ENCODE assay signal across 11 cellular contexts in the genomic region with DNA sequence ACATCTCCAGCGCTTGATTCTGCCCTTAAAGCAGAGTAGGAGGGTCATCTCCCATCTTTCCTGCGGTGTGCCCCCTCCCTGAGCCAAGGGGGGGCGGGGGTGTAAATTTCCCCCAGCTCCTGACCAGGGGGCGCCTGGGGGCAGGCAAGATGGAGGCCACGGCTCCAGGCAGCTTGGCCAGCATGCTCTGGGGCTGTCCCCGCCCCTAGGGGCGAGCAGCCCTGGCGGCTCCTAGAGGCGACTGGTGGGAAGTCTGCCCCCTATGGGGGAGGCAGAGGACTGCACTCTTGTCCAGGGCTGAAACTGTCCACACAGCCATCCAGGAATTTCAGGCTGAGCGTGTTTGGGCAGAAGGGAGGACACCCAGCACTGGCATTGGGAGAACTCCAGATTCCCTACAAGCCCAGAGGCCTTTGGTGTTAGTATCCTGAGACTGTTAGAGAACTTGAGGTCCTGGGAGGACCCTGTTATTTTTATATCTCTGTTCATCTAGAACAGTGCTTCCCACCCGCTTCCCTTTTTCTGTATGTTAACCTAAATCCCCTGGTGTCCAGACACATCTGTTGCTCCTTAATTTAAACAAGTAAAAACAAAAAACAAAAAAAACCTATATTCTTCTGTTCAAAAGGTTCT. TPM values are rescaled to one million over a fixed set of nuclear protein-coding genes. Genes with fewer than 3 reads are reported as not detected.
DNase-seq lines count a peak whose midpoint lies in the region; ATAC-seq and TF ChIP-seq lines count a peak whose summit lies in the region.
"Had no signal": no experiment of that assay in that cellular context is flagged by ENCODE, and none has a peak within 500 bp of the region (broad histone marks: within the 10 kb centered on the region; RNA-seq: fewer than 3 reads in every experiment).

No MANE protein-coding gene starts in this region.

- H3K9ac ChIP-seq in mesenchymal stem cell (ENCODE audit: low read length), result no peak overlapping the region

- H4K20me1 ChIP-seq in DOHH2 (ENCODE audit: control insufficient read depth, insufficient read depth, low read depth, low read length), result no peaks in the 10 kb centered on the region

- H4K8ac ChIP-seq in mesenchymal stem cell (ENCODE audit: low read length), result no peak overlapping the region

- H3K79me1 ChIP-seq in mesenchymal stem cell (replicated peaks; ENCODE audit: low read length, poor library complexity, severe bottlenecking), result no peaks in the 10 kb centered on the region

- no peak for TF ChIP-seq POLR2A in prostate gland (IDR thresholded peaks at IDR 0.05)

- H2BK5ac ChIP-seq in mesenchymal stem cell (ENCODE audit: low read depth, low read length, poor library complexity, severe bottlenecking), result no peak overlapping the region

- H3K4me1 Mint-ChIP-seq in activated T-helper 17 cell treated with anti-CD3 and anti-CD28 coated beads, Interleukin-2, amount 50 U/mL, for 72 hours, result peaks cover 4% of the 10 kb centered on the region

- DNase-seq in HuH-7 (ENCODE audit: low spot score), result peak; percentile 80
- DNase-seq in mesenchymal stem cell, result no peak
- no peak for DNase-seq in hypothalamus (lab: John Stamatoyannopoulos, UW)
- DNase-seq in prostate gland (ENCODE audit: low spot score), result no peak
- DNase-seq in CD1c-positive myeloid dendritic cell (ENCODE audit: extremely low spot score), result no peak
- DNase-seq: activated naive CD8-positive, alpha-beta T cell treated with anti-CD3 and anti-CD28 coated beads, Interleukin-2, amount 10 ng/mL, durations not matched to agents 7 days and 5 days; Right ventricle myocardium superior had no signal

- 87% methylated on average over 11 of the region's 11 CpGs for WGBS in mesenchymal stem cell
- WGBS in prostate gland, result 91% methylated on average over 11 of the region's 11 CpGs

- no peak overlapping the region for H3K4ac ChIP-seq in mesenchymal stem cell (ENCODE audit: low read depth in 1 of 2, low read length in 2 of 2)

- H2BK120ac ChIP-seq in mesenchymal stem cell (ENCODE audit: low read depth, low read length), result no peak overlapping the region

- no peak overlapping the region for H3K27ac Mint-ChIP-seq in activated T-helper 17 cell treated with anti-CD3 and anti-CD28 coated beads, Interleukin-2, amount 50 U/mL, for 72 hours
- H3K27ac Mint-ChIP-seq: activated naive CD8-positive, alpha-beta T cell treated with anti-CD3 and anti-CD28 coated beads, Interleukin-2, amount 10 ng/mL, durations not matched to agents 7 days and 5 days had no signal

- H3K9me2 ChIP-seq in DOHH2 (replicated peaks; ENCODE audit: control insufficient read depth, low read length), result no peaks in the 10 kb centered on the region

- no peak overlapping the region for H3K14ac ChIP-seq in mesenchymal stem cell (ENCODE audit: low read length in 2 of 2)

- no peak overlapping the region for H2BK15ac ChIP-seq in mesenchymal stem cell (ENCODE audit: low read depth, poor library complexity, severe bottlenecking)

- H2AK5ac ChIP-seq in mesenchymal stem cell (ENCODE audit: low read length, severe bottlenecking), result peak overlapping the region; percentile 29

- H2BK12ac ChIP-seq in mesenchymal stem cell (ENCODE audit: low read length in 2 of 2), result no peak overlapping the region

- no peak overlapping the region for H2AFZ ChIP-seq in mesenchymal stem cell (ENCODE audit: low read depth, low read length)

- H3K36me3 Mint-ChIP-seq in activated T-helper 17 cell treated with anti-CD3 and anti-CD28 coated beads, Interleukin-2, amount 50 U/mL, for 72 hours (ENCODE audit: low read depth), result no peaks in the 10 kb centered on the region
- H3K36me3 Mint-ChIP-seq: activated naive CD8-positive, alpha-beta T cell treated with anti-CD3 and anti-CD28 coated beads, Interleukin-2, amount 10 ng/mL, durations not matched to agents 7 days and 5 days had no signal

- no peak overlapping the region for H3K18ac ChIP-seq in mesenchymal stem cell (ENCODE audit: low read depth in 1 of 2, low read length in 2 of 2)

- intact Hi-C loops in prostate gland (cut with DNase I), result no loop called here

- peaks cover 3% of the 10 kb centered on the region for H3K27me3 Mint-ChIP-seq in activated T-helper 17 cell treated with anti-CD3 and anti-CD28 coated beads, Interleukin-2, amount 50 U/mL, for 72 hours

- no peaks in the 10 kb centered on the region for H3K79me2 ChIP-seq in DOHH2 (ENCODE audit: control insufficient read depth, low read length)

- H3K27ac ChIP-seq in DOHH2 (ENCODE audit: low read depth, low read length) (no peak overlapping the region), mesenchymal stem cell (ENCODE audit: low read length, poor library complexity, severe bottlenecking) (no peak overlapping the region), prostate gland (no peak overlapping the region)

- H3F3A ChIP-seq in DOHH2 (ENCODE audit: control insufficient read depth, insufficient read depth), result no peaks in the 10 kb centered on the region

- H3K36me3 ChIP-seq in DOHH2 (ENCODE audit: control insufficient read depth, low read length) (no peaks in the 10 kb centered on the region), mesenchymal stem cell (ENCODE audit: control insufficient read depth in 1 of 2, insufficient read depth in 2 of 2, low read depth in 1 of 2, low read length in 2 of 2) (no peaks in the 10 kb centered on the region), prostate gland (no peaks in the 10 kb centered on the region)

- H4K91ac ChIP-seq in mesenchymal stem cell (ENCODE audit: low read length), result no peak overlapping the region

- H3K27me3 ChIP-seq in DOHH2 (ENCODE audit: control insufficient read depth, low read length) (peaks cover 5% of the 10 kb centered on the region), mesenchymal stem cell (ENCODE audit: control insufficient read depth in 1 of 2, insufficient read depth in 1 of 2, low read length in 2 of 2) (peaks cover 0 to 24% of the 10 kb centered on the region in 2 experiments), prostate gland (replicated peaks; ENCODE audit: insufficient read depth) (no peaks in the 10 kb centered on the region)

- no peak overlapping the region for H3K4me3 Mint-ChIP-seq in activated T-helper 17 cell treated with anti-CD3 and anti-CD28 coated beads, Interleukin-2, amount 50 U/mL, for 72 hours
- H3K4me3 Mint-ChIP-seq: activated naive CD8-positive, alpha-beta T cell treated with anti-CD3 and anti-CD28 coated beads, Interleukin-2, amount 10 ng/mL, durations not matched to agents 7 days and 5 days had no signal

- H3K9me3 ChIP-seq in DOHH2 (ENCODE audit: control insufficient read depth, insufficient read depth, low read length) (no peaks in the 10 kb centered on the region), mesenchymal stem cell (ENCODE audit: control insufficient read depth, low read length) (no peaks in the 10 kb centered on the region), prostate gland (no peaks in the 10 kb centered on the region)

- H3K4me1 ChIP-seq in DOHH2 (ENCODE audit: control insufficient read depth, low read length) (no peaks in the 10 kb centered on the region), mesenchymal stem cell (ENCODE audit: control insufficient read depth, insufficient read depth, low read depth, low read length) (peaks cover 6% of the 10 kb centered on the region), prostate gland (replicated peaks) (no peaks in the 10 kb centered on the region)

- no peaks in the 10 kb centered on the region for H3K9me3 Mint-ChIP-seq in activated T-helper 17 cell treated with anti-CD3 and anti-CD28 coated beads, Interleukin-2, amount 50 U/mL, for 72 hours
- H3K9me3 Mint-ChIP-seq: activated naive CD8-positive, alpha-beta T cell treated with anti-CD3 and anti-CD28 coated beads, Interleukin-2, amount 10 ng/mL, durations not matched to agents 7 days and 5 days had no signal

- H3K23ac ChIP-seq in mesenchymal stem cell (ENCODE audit: low read length in 2 of 2), result no peak overlapping the region

- peak; percentile 37 for ATAC-seq in activated T-helper 17 cell treated with anti-CD3 and anti-CD28 coated beads, Interleukin-2, amount 50 U/mL, for 72 hours (replicated peaks)
- no peak for ATAC-seq in GM21723 (IDR thresholded peaks at IDR 0.05; ENCODE audit: unreplicated experiment)

- H3K4me2 ChIP-seq in DOHH2 (ENCODE audit: low read length), result no peak overlapping the region
- no peak overlapping the region for H3K4me2 ChIP-seq in mesenchymal stem cell (ENCODE audit: low read length, poor library complexity, severe bottlenecking)

- TF ChIP-seq CTCF in DOHH2 (IDR thresholded peaks at IDR 0.05; ENCODE audit: low read depth, low read length, poor library complexity, severe bottlenecking), result peak; percentile 85
- TF ChIP-seq CTCF in prostate gland (IDR thresholded peaks at IDR 0.05), result no peak

- H3K4me3 ChIP-seq in DOHH2 (ENCODE audit: low read length) (no peak overlapping the region), mesenchymal stem cell (ENCODE audit: insufficient read depth in 1 of 2, low read depth in 1 of 2, low read length in 2 of 2) (no peak overlapping the region), prostate gland (no peak overlapping the region)

RNA-seq across cellular contexts. Expression of a gene that starts 4.6 kb away (rescaled TPM):
- not detected for total RNA-seq in activated T-helper 17 cell treated with anti-CD3 and anti-CD28 coated beads, Interleukin-2, amount 50 U/mL, for 72 hours
- polyA plus RNA-seq in mesenchymal stem cell (2013, experiment 1 of 2), result not detected
- not detected for polyA plus RNA-seq in mesenchymal stem cell (2013, experiment 2 of 2)
- total RNA-seq in prostate gland, result not detected
- total RNA-seq: activated naive CD8-positive, alpha-beta T cell treated with anti-CD3 and anti-CD28 coated beads, Interleukin-2, amount 10 ng/mL, durations not matched to agents 7 days and 5 days; Right ventricle myocardium superior; temporal lobe had no signal

RNA-seq across cellular contexts. Expression of a gene that starts 26.9 kb away (rescaled TPM):
- 1 to 10 TPM; 7.8 to 8.6 TPM for total RNA-seq in activated T-helper 17 cell treated with anti-CD3 and anti-CD28 coated beads, Interleukin-2, amount 50 U/mL, for 72 hours
- 4.2 TPM for polyA plus RNA-seq in mesenchymal stem cell (2013, experiment 1 of 2)
- 4.1 TPM for polyA plus RNA-seq in mesenchymal stem cell (2013, experiment 2 of 2)
- 10 to 100 TPM; 13.6 to 49.1 TPM for total RNA-seq in prostate gland
